In the genomic region with DNA sequence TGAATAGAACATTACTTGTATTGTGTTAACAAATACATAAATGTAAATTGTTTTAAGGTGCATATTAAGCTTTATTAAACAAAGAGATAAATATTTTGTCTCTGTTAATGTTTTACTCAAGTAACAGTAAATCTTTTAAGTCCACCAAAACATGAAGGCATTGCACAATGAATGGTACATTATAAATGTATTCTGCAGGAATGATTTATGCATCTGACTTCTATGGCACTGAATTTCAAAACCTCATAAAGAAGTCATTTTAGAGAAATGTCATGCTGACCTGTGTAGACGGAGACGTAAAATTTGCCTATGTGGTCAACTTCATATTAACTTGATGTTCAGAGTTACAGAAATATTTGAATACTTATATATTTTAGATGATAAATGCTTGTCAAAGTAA, we compare ENCODE assay signal across 19 cellular contexts.
DNase-seq lines count a peak whose midpoint lies in the region; FAIRE-seq and TF ChIP-seq lines count a peak whose summit lies in the region.
"Had no signal": no experiment of that assay in that cellular context is flagged by ENCODE, and none has a peak within 500 bp of the region (broad histone marks: within the 10 kb centered on the region; RNA-seq: fewer than 3 reads in every experiment).

No MANE protein-coding gene starts in this region.

- peaks cover 54% of the 10 kb centered on the region for H3K4me1 Mint-ChIP-seq in nephron
- H3K4me1 Mint-ChIP-seq in immature natural killer cell, result peaks cover 0 to 5% of the 10 kb centered on the region in 2 donors
- no peaks in the 10 kb centered on the region; a peak in 1 of 4 replicates for H3K4me1 Mint-ChIP-seq in H9

- FAIRE-seq in G401.6 (lab: Jason Lieb, UNC) (peak; percentile 66), endometrium (lab: Jason Lieb, UNC) (peak; percentile 94)
- FAIRE-seq: HTR-8/SVneo had no signal

- no peak overlapping the region for H2BK120ac ChIP-seq in H9 (ENCODE audit: low read depth, low read length, poor library complexity, severe bottlenecking)

- no peak overlapping the region for H3K18ac ChIP-seq in H9 (ENCODE audit: insufficient read length, low read depth, low read length)

- H4K8ac ChIP-seq in H9 (replicated peaks; ENCODE audit: insufficient read length, low read depth, low read length), result no peak overlapping the region

- no peaks in the 10 kb centered on the region for H4K20me1 ChIP-seq in H9 (ENCODE audit: control insufficient read depth, insufficient read depth, insufficient read length)

- H3K27me3 Mint-ChIP-seq in nephron (ENCODE audit: low read depth) (no peaks in the 10 kb centered on the region), immature natural killer cell (ENCODE audit: low read depth in 3 of 3) (no peaks in the 10 kb centered on the region), H9 (ENCODE audit: low read depth) (no peaks in the 10 kb centered on the region)

- H4K91ac ChIP-seq in H9 (ENCODE audit: insufficient read length, low read depth, low read length), result no peak overlapping the region

- H3K4me3 Mint-ChIP-seq in nephron (no peak overlapping the region), immature natural killer cell (no peak overlapping the region), H9 (no peak overlapping the region)

- H2BK20ac ChIP-seq in H9 (ENCODE audit: low read depth, low read length, poor library complexity, severe bottlenecking), result no peak overlapping the region

- no peaks in the 10 kb centered on the region for H3K4me1 ChIP-seq in H9 (ENCODE audit: insufficient read depth, low read length)

- H3K27ac ChIP-seq in H9 (ENCODE audit: insufficient read length, low read depth, low read length), result no peak overlapping the region
- H3K27ac ChIP-seq: C4-2B, KMS-11 had no signal

- TF ChIP-seq CTCF in nephron (IDR thresholded peaks at IDR 0.05; ENCODE audit: unreplicated experiment in 3 of 3), result no peak
- no peak for TF ChIP-seq CTCF in H9 (conservative IDR thresholded peaks at IDR 0.05)

- DNase-seq in NOMO-1 (lab: John Stamatoyannopoulos, UW; ENCODE audit: unreplicated experiment in 2 of 2), result peak; percentile 26 to 80
- DNase-seq in immature natural killer cell, result no peak
- no peak for DNase-seq in H9
- DNase-seq in RPMI8226, result no peak
- no peak for DNase-seq in stimulated activated CD4-positive, alpha-beta T cell treated with anti-CD3 and anti-CD28 coated beads, Interleukin-15, amount 100 ng/mL, for 24 hours
- DNase-seq: GDM1, NCI-H1092 treated with DMSO at 0.1 percent for 48 hours, NCI-H1436 treated with DMSO at 0.1 percent for 48 hours, NCI-H1930, NCI-H510A treated with DMSO at 0.1 percent for 48 hours, NCI-H82, SHP77 treated with DMSO at 0.1 percent for 48 hours had no signal

- H3K4me2 ChIP-seq in H9 (ENCODE audit: insufficient read depth, insufficient read length, low read length), result no peak overlapping the region
- H3K4me2 ChIP-seq: KMS-11 had no signal

- no peaks in the 10 kb centered on the region for H3K23me2 ChIP-seq in H9 (ENCODE audit: insufficient read length, low read depth, low read length, poor library complexity, severe bottlenecking)

- H3K27me3 ChIP-seq in H9 (ENCODE audit: insufficient read depth, low read length), result no peaks in the 10 kb centered on the region

- no peak overlapping the region for H3K56ac ChIP-seq in H9 (ENCODE audit: insufficient read length, low read depth, low read length)

- no peak overlapping the region for H4K5ac ChIP-seq in H9 (ENCODE audit: insufficient read length, low read depth, low read length)

- no peak overlapping the region for H2BK5ac ChIP-seq in H9 (ENCODE audit: insufficient read length, low read length)

- H3K79me2 ChIP-seq in H9 (ENCODE audit: insufficient read depth, low read length), result no peaks in the 10 kb centered on the region

- H3K4ac ChIP-seq in H9 (ENCODE audit: low read depth, low read length), result no peak overlapping the region

- no peaks in the 10 kb centered on the region for H3K9me3 Mint-ChIP-seq in nephron
- H3K9me3 Mint-ChIP-seq in immature natural killer cell, result no peaks in the 10 kb centered on the region
- H3K9me3 Mint-ChIP-seq in H9, result no peaks in the 10 kb centered on the region

- no peak overlapping the region for H2AFZ ChIP-seq in H9 (ENCODE audit: low read length)

- no peaks in the 10 kb centered on the region for H3K79me1 ChIP-seq in H9 (ENCODE audit: insufficient read depth, low read depth, low read length, poor library complexity, severe bottlenecking)

- H3K9me3 ChIP-seq in H9 (ENCODE audit: control insufficient read depth, low read depth, low read length), result no peaks in the 10 kb centered on the region
- H3K9me3 ChIP-seq: HAP-1 had no signal

- no peak overlapping the region for H3K23ac ChIP-seq in H9 (ENCODE audit: insufficient read length, low read depth, low read length)

- H3K9ac ChIP-seq in H9 (ENCODE audit: extremely low read depth, insufficient read length, low read length), result no peak overlapping the region
- H3K9ac ChIP-seq: KMS-11 had no signal

- no CpG with 5 or more reads among the region's 2 CpGs for WGBS in H9 (ENCODE audit: extremely low coverage, insufficient read length, low lambda C conversion rate)

- no peak overlapping the region for H2AK5ac ChIP-seq in H9 (ENCODE audit: insufficient read length, low read length)

- no peak overlapping the region for H2BK12ac ChIP-seq in H9 (ENCODE audit: insufficient read length, low read depth, low read length)

- H3K36me3 Mint-ChIP-seq in nephron (ENCODE audit: low read depth), result no peaks in the 10 kb centered on the region
- H3K36me3 Mint-ChIP-seq in immature natural killer cell, result peaks cover 0 to 4% (median 0%) of the 10 kb centered on the region in 3 donors
- no peaks in the 10 kb centered on the region for H3K36me3 Mint-ChIP-seq in H9 (ENCODE audit: insufficient read depth in 1 of 3, low read depth in 3 of 3)

- H2BK15ac ChIP-seq in H9 (ENCODE audit: low read depth, low read length), result no peak overlapping the region

- no peak overlapping the region for H3T11ph ChIP-seq in H9 (ENCODE audit: low read length)

- H3K27ac Mint-ChIP-seq in nephron, result peak overlapping the region in 2 of 3 experiments; percentile 62 to 93
- H3K27ac Mint-ChIP-seq in immature natural killer cell, result no peak overlapping the region
- H3K27ac Mint-ChIP-seq in H9, result no peak overlapping the region

- H3K14ac ChIP-seq in H9 (ENCODE audit: insufficient read depth, low read length), result no peak overlapping the region

Comparison
In these comparisons a context has a peak if more than half of its experiments do, and no peak if none do; other contexts are left out.
1. DNase-seq: peak in NOMO-1 (2 of 2); none in immature natural killer cell (0 of 3), H9 (single experiment), RPMI8226 (single experiment) and stimulated activated CD4-positive, alpha-beta T cell treated with anti-CD3 and anti-CD28 coated beads, Interleukin-15, amount 100 ng/mL, for 24 hours (single experiment).
2. H3K27ac Mint-ChIP-seq: peak in nephron (2 of 3); none in immature natural killer cell (0 of 6) and H9 (0 of 3).